Comparison of ENCODE assay signal across 13 cellular contexts in genomic region chr1:99228153-99228552, GRCh38. TPM values are rescaled to one million over a fixed set of nuclear protein-coding genes. Genes with fewer than 3 reads are reported as not detected.
A peak's percentile ranks its signal among the peaks of the same experiment; 100 is the strongest.
DNase-seq lines count a peak whose midpoint lies in the region; ATAC-seq, FAIRE-seq and TF ChIP-seq lines count a peak whose summit lies in the region.
"Had no signal": no experiment of that assay in that cellular context is flagged by ENCODE, and none has a peak within 500 bp of the region (broad histone marks: within the 10 kb centered on the region; RNA-seq: fewer than 3 reads in every experiment).

No MANE protein-coding gene starts in this region.

- H3K4me3 Mint-ChIP-seq in T-cell, result no peak overlapping the region
- H3K4me3 Mint-ChIP-seq: activated CD8-positive, alpha-beta T cell treated with anti-CD3 and anti-CD28 coated beads for 36 hours; naive B cell had no signal

- ATAC-seq in GM19395 (IDR thresholded peaks at IDR 0.05; ENCODE audit: unreplicated experiment) (peak; percentile 87), HG02759 (IDR thresholded peaks at IDR 0.05; ENCODE audit: unreplicated experiment) (peak; percentile 58), HG03457 (IDR thresholded peaks at IDR 0.05; ENCODE audit: unreplicated experiment) (peak; percentile 78), T-cell (replicated peaks in 1 of 4) (no peak), GM21576 (IDR thresholded peaks at IDR 0.05; ENCODE audit: unreplicated experiment) (no peak)
- ATAC-seq: activated CD8-positive, alpha-beta T cell treated with anti-CD3 and anti-CD28 coated beads for 36 hours had no signal

- H3K27ac Mint-ChIP-seq in T-cell, result no peak overlapping the region
- H3K27ac Mint-ChIP-seq: activated CD8-positive, alpha-beta T cell treated with anti-CD3 and anti-CD28 coated beads for 36 hours had no signal

- CTCF ChIA-PET in T-cell (lab: Charles Lee), result interaction anchor here (0.6 to 1.0 kb wide), 2 partner anchors 46 to 555 kb away, joined by 5 to 7 read pairs; no protein-coding TSS in a partner anchor

- DNase-seq in GM12891 (ENCODE audit: insufficient read length, low spot score) (no peak), T-cell (no peak), NCI-H510A treated with DMSO at 0.1 percent for 48 hours (lab: John Stamatoyannopoulos, UW) (no peak), NOMO-1 (lab: John Stamatoyannopoulos, UW; ENCODE audit: unreplicated experiment in 2 of 2) (no peak)
- DNase-seq: activated CD8-positive, alpha-beta T cell treated with anti-CD3 and anti-CD28 coated beads for 36 hours; naive B cell; NCI-H1105 treated with DMSO at 0.1 percent for 48 hours; thyroid gland had no signal

- no peaks in the 10 kb centered on the region for H3K36me3 Mint-ChIP-seq in T-cell
- H3K36me3 Mint-ChIP-seq: naive B cell had no signal

- no peak for TF ChIP-seq POLR2A in GM12891 (IDR thresholded peaks at IDR 0.05; ENCODE audit: low read depth, low read length)

- H3K9me3 Mint-ChIP-seq in T-cell, result no peaks in the 10 kb centered on the region
- H3K9me3 Mint-ChIP-seq: activated CD8-positive, alpha-beta T cell treated with anti-CD3 and anti-CD28 coated beads for 36 hours had no signal

- peak; percentile 20 for FAIRE-seq in GM12891 (lab: Jason Lieb, UNC)

- peaks cover 0 to 3% of the 10 kb centered on the region in 2 donors for H3K27me3 Mint-ChIP-seq in T-cell
- H3K27me3 Mint-ChIP-seq: naive B cell had no signal

- POLR2A ChIA-PET in T-cell (lab: Charles Lee), result no interaction called here

- H3K4me1 Mint-ChIP-seq in T-cell, result no peaks in the 10 kb centered on the region

TF ChIP-seq in GM12891, 5 proteins besides CTCF, POLR2A, EP300 and RAD21:
- peak; percentile 65 for TF ChIP-seq SPI1 (IDR thresholded peaks at IDR 0.05; ENCODE audit: low read depth, low read length)
- TF ChIP-seq PAX5 (IDR thresholded peaks at IDR 0.05; ENCODE audit: insufficient read depth, low read length, severe bottlenecking), result no peak

RNA-seq across cellular contexts. Expression of gene PLPPR4, which starts 36.1 kb away (rescaled TPM):
- polyA plus RNA-seq in GM12891 (2012; ENCODE audit: low read depth, missing spikeins), result not detected
- not detected for total RNA-seq in T-cell
- total RNA-seq: activated CD8-positive, alpha-beta T cell treated with anti-CD3 and anti-CD28 coated beads for 36 hours; T-helper 1 cell treated with Interleukin-12 subunit alpha and Interleukin-12 subunit beta and Interleukin-4 antibody, amounts not matched to agents 30 ng/mL and 1 ng/mL, for 36 hours had no signal

Comparison
In these comparisons a context has a peak if more than half of its experiments do, and no peak if none do; other contexts are left out.
1. ATAC-seq: peak in GM19395 (single experiment), HG02759 (single experiment) and HG03457 (single experiment); none in T-cell (0 of 4) and GM21576 (single experiment).